Comparison of ENCODE assay signal across 38 cellular contexts in genomic region chr20:33033381-33033780, GRCh38. TPM values are rescaled to one million over a fixed set of nuclear protein-coding genes. Genes with fewer than 3 reads are reported as not detected.
"Had no signal": no experiment of that assay in that cellular context is flagged by ENCODE, and none has a peak within 500 bp of the region (broad histone marks: within the 10 kb centered on the region; RNA-seq: fewer than 3 reads in every experiment).

No MANE protein-coding gene starts in this region.

- H3K9me3 ChIP-seq: MG63 had no signal

- DNase-seq: Karpas-422, Kasumi-1, MG63, MM.1S, MV-4-11, NCI-H1048, NCI-H1092, NCI-H1092 treated with DMSO at 0.1 percent for 48 hours, NCI-H1105, NCI-H1105 treated with DMSO at 0.1 percent for 48 hours, NCI-H1417, NCI-H1417 treated with DMSO at 0.1 percent for 48 hours, NCI-H1436, NCI-H1436 treated with DMSO at 0.1 percent for 48 hours, NCI-H146, NCI-H1694, NCI-H1694 treated with DMSO at 0.1 percent for 48 hours, NCI-H187, NCI-H187 treated with DMSO at 0.1 percent for 48 hours, NCI-H1930, NCI-H2029, NCI-H2029 treated with DMSO at 0.1 percent for 48 hours, NCI-H2081, NCI-H2081 treated with DMSO at 0.1 percent for 48 hours, NCI-H2107, NCI-H2171, NCI-H2171 treated with DMSO at 0.1 percent for 48 hours, NCI-H2227 treated with DMSO at 0.1 percent for 48 hours, NCI-H226, NCI-H345, NCI-H446, NCI-H446 treated with DMSO at 0.1 percent for 48 hours, NCI-H510A, NCI-H510A treated with DMSO at 0.1 percent for 48 hours had no signal

- H3K36me3 ChIP-seq: MG63 had no signal

- H3K27me3 ChIP-seq: MG63 had no signal

- H3K4me3 ChIP-seq: MG63 had no signal

RNA-seq across cellular contexts. Expression of gene BPIFB6, which starts 1.9 kb away (rescaled TPM):
- total RNA-seq: LHCN-M2, M059J, MCF 10A, NCI-H460 had no signal

RNA-seq across cellular contexts. Expression of gene BPIFB3, which starts 20.3 kb away (rescaled TPM):
- total RNA-seq: LHCN-M2, M059J, MCF 10A, NCI-H460 had no signal

RNA-seq across cellular contexts. Expression of gene BPIFB2, which starts 25.9 kb away (rescaled TPM):
- total RNA-seq: LHCN-M2, M059J, MCF 10A, NCI-H460 had no signal

RNA-seq across cellular contexts. Expression of gene SUN5, which starts 29.1 kb away (rescaled TPM):
- total RNA-seq: LHCN-M2, M059J, MCF 10A, NCI-H460 had no signal

RNA-seq across cellular contexts. Expression of gene BPIFB4, which starts 46.1 kb away (rescaled TPM):
- total RNA-seq: LHCN-M2, M059J, MCF 10A, NCI-H460 had no signal
